In the genomic region with DNA sequence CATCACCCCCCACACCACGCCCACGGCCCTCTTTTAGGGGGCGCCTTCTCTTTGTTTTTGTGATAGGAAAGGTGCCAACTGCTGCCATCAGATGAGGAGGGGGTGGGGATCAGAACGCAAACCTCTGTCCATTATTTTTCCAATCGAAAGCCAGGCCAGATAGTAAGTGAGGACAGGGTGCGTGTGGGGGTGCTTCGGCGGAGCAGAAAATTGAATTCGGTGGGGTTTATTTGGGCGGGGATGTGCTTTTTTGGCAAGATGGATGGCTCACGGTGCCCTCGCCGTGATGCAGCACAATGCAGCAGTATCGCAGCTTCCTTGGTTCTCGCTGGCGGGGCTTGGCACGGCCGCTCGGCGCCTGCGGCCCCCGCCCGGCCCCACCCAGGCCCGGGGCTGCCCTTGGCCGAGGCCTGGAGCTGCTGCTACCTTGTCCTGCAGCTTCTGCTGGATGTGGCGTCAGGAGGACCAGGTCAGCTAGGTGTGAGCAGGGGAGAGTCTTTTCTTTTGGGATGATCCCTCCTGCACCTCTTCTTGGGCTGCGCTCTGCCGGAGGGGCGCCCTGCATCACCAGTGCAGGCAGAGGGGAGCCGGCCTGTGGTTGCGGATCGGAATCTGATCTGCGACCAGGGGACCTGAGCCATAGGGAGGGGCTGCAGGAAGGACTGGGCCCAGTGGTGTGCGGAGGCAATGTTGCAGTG, we compare ENCODE assay signal across 8 cellular contexts. TPM values are rescaled to one million over a fixed set of nuclear protein-coding genes. Genes with fewer than 3 reads are reported as not detected.
DNase-seq lines count a peak whose midpoint lies in the region; ATAC-seq and TF ChIP-seq lines count a peak whose summit lies in the region.

No MANE protein-coding gene starts in this region.

- POLR2A ChIA-PET in naive thymus-derived CD8-positive, alpha-beta T cell (lab: Charles Lee) = no interaction called here

- H3F3A ChIP-seq in DOHH2 (ENCODE audit: control insufficient read depth, insufficient read depth) = no peaks in the 10 kb centered on the region; the same call in 1 of the 2 replicates

- peaks cover 17% of the 10 kb centered on the region for H3K4me1 ChIP-seq in DOHH2 (ENCODE audit: control insufficient read depth, low read length)
- peaks cover 45 to 61% (median 57%) of the 10 kb centered on the region in 4 donors for H3K4me1 ChIP-seq in esophagus muscularis mucosa

- no peaks in the 10 kb centered on the region for H3K9me2 ChIP-seq in DOHH2 (replicated peaks; ENCODE audit: control insufficient read depth, low read length)

- peak overlapping the region in 2 of 10 donors; percentile 34 to 67 for H3K27ac Mint-ChIP-seq in naive thymus-derived CD8-positive, alpha-beta T cell

- H3K79me2 ChIP-seq in DOHH2 (ENCODE audit: control insufficient read depth, low read length) = no peaks in the 10 kb centered on the region

- no peaks in the 10 kb centered on the region for H4K20me1 ChIP-seq in DOHH2 (ENCODE audit: control insufficient read depth, insufficient read depth, low read depth, low read length)

- peak overlapping the region; percentile 80 to 94 (median 88) for H3K4me3 Mint-ChIP-seq in naive thymus-derived CD8-positive, alpha-beta T cell

- H3K27ac ChIP-seq in DOHH2 (ENCODE audit: low read depth, low read length) = no peak overlapping the region
- H3K27ac ChIP-seq in VCaP = peak overlapping the region; percentile 92
- peak overlapping the region; percentile 98 to 99 (median 98) for H3K27ac ChIP-seq in esophagus muscularis mucosa (replicated peaks in 1 of 4)

- peaks cover 9 to 24% (median 20%) of the 10 kb centered on the region in 4 donors for H3K4me1 Mint-ChIP-seq in naive thymus-derived CD8-positive, alpha-beta T cell

- H3K9me3 ChIP-seq in DOHH2 (ENCODE audit: control insufficient read depth, insufficient read depth, low read length) (no peaks in the 10 kb centered on the region), esophagus muscularis mucosa (no peaks in the 10 kb centered on the region)

- under 1% methylated on average over 31 of the region's 34 CpGs for WGBS in esophagus muscularis mucosa

- no peaks in the 10 kb centered on the region for H3K36me3 ChIP-seq in DOHH2 (ENCODE audit: control insufficient read depth, low read length)
- H3K36me3 ChIP-seq in esophagus muscularis mucosa = no peaks in the 10 kb centered on the region

- peaks cover 41 to 70% (median 51%) of the 10 kb centered on the region in 5 donors for H3K27me3 Mint-ChIP-seq in naive thymus-derived CD8-positive, alpha-beta T cell

- H3K4me2 ChIP-seq in DOHH2 (ENCODE audit: low read length) = peak overlapping the region; percentile 98

- no peak for TF ChIP-seq POLR2A in esophagus muscularis mucosa (IDR thresholded peaks at IDR 0.05; ENCODE audit: low read depth)

- TF ChIP-seq EP300 in esophagus muscularis mucosa (IDR thresholded peaks at IDR 0.05) = no peak

- H3K27me3 ChIP-seq in DOHH2 (ENCODE audit: control insufficient read depth, low read length) = peaks cover 42% of the 10 kb centered on the region
- H3K27me3 ChIP-seq in esophagus muscularis mucosa = no peaks in the 10 kb centered on the region

- H3K36me3 Mint-ChIP-seq in naive thymus-derived CD8-positive, alpha-beta T cell = no peaks in the 10 kb centered on the region

- peaks cover 0 to 3% (median 0%) of the 10 kb centered on the region in 9 donors for H3K9me3 Mint-ChIP-seq in naive thymus-derived CD8-positive, alpha-beta T cell

- ATAC-seq in naive thymus-derived CD8-positive, alpha-beta T cell = peak; percentile 60 to 62
- ATAC-seq in GM19395 (IDR thresholded peaks at IDR 0.05; ENCODE audit: unreplicated experiment) (no peak), GM21825 (IDR thresholded peaks at IDR 0.05; ENCODE audit: unreplicated experiment) (no peak)

- DNase-seq in LHCN-M2 (ENCODE audit: low read depth) (peak; percentile 39), esophagus muscularis mucosa (ENCODE audit: extremely low spot score) (no peak), NCI-H446 treated with DMSO at 0.1 percent for 48 hours (lab: John Stamatoyannopoulos, UW) (no peak)
- DNase-seq in naive thymus-derived CD8-positive, alpha-beta T cell = peak in 1 of 10 donors; percentile 25

- intact Hi-C loops in esophagus muscularis mucosa (cut with DNase I) = loop anchor here (2.0 kb wide), 1 partner anchor 251 kb away; no protein-coding TSS in a partner anchor

- H3K4me3 ChIP-seq in DOHH2 (ENCODE audit: low read length) (peak overlapping the region; percentile 81), esophagus muscularis mucosa (peak overlapping the region; percentile 90 to 99 (median 94))

- TF ChIP-seq CTCF in DOHH2 (IDR thresholded peaks at IDR 0.05; ENCODE audit: low read depth, low read length, poor library complexity, severe bottlenecking) = no peak
- no peak for TF ChIP-seq CTCF in VCaP (conservative IDR thresholded peaks at IDR 0.05)
- TF ChIP-seq CTCF in esophagus muscularis mucosa (IDR thresholded peaks at IDR 0.05) = no peak

RNA-seq across cellular contexts. Expression of gene SPTBN1, which starts 1.3 kb away (rescaled TPM):
- total RNA-seq in LHCN-M2 (2014; rRNA removed) (137 and 169 TPM in 2 replicates), esophagus muscularis mucosa (100 to 1,000 TPM; 465 to 600 (median 547) TPM)
- polyA plus RNA-seq in LHCN-M2 (2012) = 114 TPM
- total RNA-seq in naive thymus-derived CD8-positive, alpha-beta T cell = 100 to 1,000 TPM; 177 to 190 TPM
- 10 to 100 TPM; 15.9 to 80.4 (median 42.8) TPM for polyA plus RNA-seq in naive thymus-derived CD8-positive, alpha-beta T cell

Comparison
In these comparisons a context has a peak if more than half of its experiments do, and no peak if none do; other contexts are left out.
1. ATAC-seq: peak in naive thymus-derived CD8-positive, alpha-beta T cell (2 of 2); none in GM19395 (single experiment) and GM21825 (single experiment).